ENCODE assay signal across 1 cellular context in the genomic region with DNA sequence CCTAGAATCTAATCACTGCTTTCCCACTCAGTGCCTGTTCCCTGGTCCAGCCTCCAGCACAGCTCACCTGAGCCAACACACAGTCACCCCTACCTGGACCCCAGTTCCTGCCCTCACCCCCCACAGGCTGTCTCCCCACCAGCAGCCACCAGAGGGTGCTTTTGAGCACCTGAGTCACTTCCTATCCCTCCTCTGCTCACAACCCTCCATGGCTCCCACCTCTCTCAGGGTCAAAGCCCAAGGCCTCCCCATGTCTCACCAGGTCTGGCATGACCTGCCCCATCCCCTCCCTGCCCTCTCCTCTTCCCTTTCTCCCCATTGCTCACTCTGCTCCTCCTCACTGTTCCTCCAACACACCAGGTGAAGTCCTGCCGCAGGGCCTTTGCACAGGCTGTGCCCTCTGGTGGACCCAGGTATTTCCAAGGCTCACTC.
TF ChIP-seq lines count a peak whose summit lies in the region.

No MANE protein-coding gene starts in this region.

TF ChIP-seq in HepG2, 621 proteins besides CTCF, POLR2A, EP300 and RAD21 (continued from another document and continues in another):
- TF ChIP-seq ZNF317 (CRISPR knock-in tag; IDR thresholded peaks at IDR 0.05): no peak
- TF ChIP-seq IRF2 (CRISPR knock-in tag; IDR thresholded peaks at IDR 0.05): no peak
- TF ChIP-seq, protein P1, sequence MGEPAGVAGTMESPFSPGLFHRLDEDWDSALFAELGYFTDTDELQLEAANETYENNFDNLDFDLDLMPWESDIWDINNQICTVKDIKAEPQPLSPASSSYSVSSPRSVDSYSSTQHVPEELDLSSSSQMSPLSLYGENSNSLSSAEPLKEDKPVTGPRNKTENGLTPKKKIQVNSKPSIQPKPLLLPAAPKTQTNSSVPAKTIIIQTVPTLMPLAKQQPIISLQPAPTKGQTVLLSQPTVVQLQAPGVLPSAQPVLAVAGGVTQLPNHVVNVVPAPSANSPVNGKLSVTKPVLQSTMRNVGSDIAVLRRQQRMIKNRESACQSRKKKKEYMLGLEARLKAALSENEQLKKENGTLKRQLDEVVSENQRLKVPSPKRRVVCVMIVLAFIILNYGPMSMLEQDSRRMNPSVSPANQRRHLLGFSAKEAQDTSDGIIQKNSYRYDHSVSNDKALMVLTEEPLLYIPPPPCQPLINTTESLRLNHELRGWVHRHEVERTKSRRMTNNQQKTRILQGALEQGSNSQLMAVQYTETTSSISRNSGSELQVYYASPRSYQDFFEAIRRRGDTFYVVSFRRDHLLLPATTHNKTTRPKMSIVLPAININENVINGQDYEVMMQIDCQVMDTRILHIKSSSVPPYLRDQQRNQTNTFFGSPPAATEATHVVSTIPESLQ (CRISPR knock-in tag; conservative IDR thresholded peaks at IDR 0.05): no peak
- no peak for TF ChIP-seq ZNF572 (CRISPR knock-in tag; IDR thresholded peaks at IDR 0.05)
- TF ChIP-seq TGIF2 (CRISPR knock-in tag; IDR thresholded peaks at IDR 0.05): no peak
- TF ChIP-seq, protein P2, sequence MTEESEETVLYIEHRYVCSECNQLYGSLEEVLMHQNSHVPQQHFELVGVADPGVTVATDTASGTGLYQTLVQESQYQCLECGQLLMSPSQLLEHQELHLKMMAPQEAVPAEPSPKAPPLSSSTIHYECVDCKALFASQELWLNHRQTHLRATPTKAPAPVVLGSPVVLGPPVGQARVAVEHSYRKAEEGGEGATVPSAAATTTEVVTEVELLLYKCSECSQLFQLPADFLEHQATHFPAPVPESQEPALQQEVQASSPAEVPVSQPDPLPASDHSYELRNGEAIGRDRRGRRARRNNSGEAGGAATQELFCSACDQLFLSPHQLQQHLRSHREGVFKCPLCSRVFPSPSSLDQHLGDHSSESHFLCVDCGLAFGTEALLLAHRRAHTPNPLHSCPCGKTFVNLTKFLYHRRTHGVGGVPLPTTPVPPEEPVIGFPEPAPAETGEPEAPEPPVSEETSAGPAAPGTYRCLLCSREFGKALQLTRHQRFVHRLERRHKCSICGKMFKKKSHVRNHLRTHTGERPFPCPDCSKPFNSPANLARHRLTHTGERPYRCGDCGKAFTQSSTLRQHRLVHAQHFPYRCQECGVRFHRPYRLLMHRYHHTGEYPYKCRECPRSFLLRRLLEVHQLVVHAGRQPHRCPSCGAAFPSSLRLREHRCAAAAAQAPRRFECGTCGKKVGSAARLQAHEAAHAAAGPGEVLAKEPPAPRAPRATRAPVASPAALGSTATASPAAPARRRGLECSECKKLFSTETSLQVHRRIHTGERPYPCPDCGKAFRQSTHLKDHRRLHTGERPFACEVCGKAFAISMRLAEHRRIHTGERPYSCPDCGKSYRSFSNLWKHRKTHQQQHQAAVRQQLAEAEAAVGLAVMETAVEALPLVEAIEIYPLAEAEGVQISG (CRISPR knock-in tag; IDR thresholded peaks at IDR 0.05): no peak
- TF ChIP-seq ZNF251 (CRISPR knock-in tag; IDR thresholded peaks at IDR 0.05): no peak
- TF ChIP-seq FOSL2 (CRISPR knock-in tag; IDR thresholded peaks at IDR 0.05): peak; percentile 58
- peak; percentile 58 for TF ChIP-seq ZSCAN25 (CRISPR knock-in tag; IDR thresholded peaks at IDR 0.05)
- peak; percentile 40; the same call in 1 of the 2 replicates for TF ChIP-seq STAG1 (CRISPR knock-in tag; IDR thresholded peaks at IDR 0.05)
- peak; percentile 84; the same call in 1 of the 2 replicates for TF ChIP-seq KDM1A (CRISPR knock-in tag; IDR thresholded peaks at IDR 0.05)
- TF ChIP-seq KLF16 (CRISPR knock-in tag; IDR thresholded peaks at IDR 0.05): no peak
- TF ChIP-seq, protein P3, sequence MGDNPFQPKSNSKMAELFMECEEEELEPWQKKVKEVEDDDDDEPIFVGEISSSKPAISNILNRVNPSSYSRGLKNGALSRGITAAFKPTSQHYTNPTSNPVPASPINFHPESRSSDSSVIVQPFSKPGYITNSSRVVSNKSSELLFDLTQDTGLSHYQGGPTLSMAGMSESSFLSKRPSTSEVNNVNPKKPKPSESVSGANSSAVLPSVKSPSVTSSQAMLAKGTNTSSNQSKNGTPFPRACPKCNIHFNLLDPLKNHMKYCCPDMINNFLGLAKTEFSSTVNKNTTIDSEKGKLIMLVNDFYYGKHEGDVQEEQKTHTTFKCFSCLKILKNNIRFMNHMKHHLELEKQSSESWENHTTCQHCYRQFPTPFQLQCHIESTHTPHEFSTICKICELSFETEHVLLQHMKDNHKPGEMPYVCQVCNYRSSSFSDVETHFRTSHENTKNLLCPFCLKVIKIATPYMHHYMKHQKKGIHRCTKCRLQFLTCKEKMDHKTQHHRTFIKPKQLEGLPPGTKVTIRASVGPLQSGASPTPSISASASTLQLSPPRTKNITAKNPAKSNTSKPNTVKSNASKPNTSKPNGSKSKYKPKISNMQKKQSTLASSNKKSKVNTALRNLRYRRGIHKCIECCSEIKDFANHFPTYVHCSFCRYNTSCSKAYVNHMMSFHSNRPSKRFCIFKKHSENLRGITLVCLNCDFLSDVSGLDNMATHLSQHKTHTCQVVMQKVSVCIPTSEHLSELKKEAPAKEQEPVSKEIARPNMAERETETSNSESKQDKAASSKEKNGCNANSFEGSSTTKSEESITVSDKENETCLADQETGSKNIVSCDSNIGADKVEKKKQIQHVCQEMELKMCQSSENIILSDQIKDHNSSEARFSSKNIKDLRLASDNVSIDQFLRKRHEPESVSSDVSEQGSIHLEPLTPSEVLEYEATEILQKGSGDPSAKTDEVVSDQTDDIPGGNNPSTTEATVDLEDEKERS (CRISPR knock-in tag; IDR thresholded peaks at IDR 0.05): 0 out of 2 replicates have a peak, but pooled peaks have one; percentile 40
- TF ChIP-seq FIP1L1 (IDR thresholded peaks at IDR 0.05; ENCODE audit: borderline replicate concordance, insufficient read depth, low read depth, low read length): no peak
- TF ChIP-seq GFI1 (CRISPR knock-in tag; IDR thresholded peaks at IDR 0.05; ENCODE audit: borderline replicate concordance): no peak
- TF ChIP-seq, protein P4, sequence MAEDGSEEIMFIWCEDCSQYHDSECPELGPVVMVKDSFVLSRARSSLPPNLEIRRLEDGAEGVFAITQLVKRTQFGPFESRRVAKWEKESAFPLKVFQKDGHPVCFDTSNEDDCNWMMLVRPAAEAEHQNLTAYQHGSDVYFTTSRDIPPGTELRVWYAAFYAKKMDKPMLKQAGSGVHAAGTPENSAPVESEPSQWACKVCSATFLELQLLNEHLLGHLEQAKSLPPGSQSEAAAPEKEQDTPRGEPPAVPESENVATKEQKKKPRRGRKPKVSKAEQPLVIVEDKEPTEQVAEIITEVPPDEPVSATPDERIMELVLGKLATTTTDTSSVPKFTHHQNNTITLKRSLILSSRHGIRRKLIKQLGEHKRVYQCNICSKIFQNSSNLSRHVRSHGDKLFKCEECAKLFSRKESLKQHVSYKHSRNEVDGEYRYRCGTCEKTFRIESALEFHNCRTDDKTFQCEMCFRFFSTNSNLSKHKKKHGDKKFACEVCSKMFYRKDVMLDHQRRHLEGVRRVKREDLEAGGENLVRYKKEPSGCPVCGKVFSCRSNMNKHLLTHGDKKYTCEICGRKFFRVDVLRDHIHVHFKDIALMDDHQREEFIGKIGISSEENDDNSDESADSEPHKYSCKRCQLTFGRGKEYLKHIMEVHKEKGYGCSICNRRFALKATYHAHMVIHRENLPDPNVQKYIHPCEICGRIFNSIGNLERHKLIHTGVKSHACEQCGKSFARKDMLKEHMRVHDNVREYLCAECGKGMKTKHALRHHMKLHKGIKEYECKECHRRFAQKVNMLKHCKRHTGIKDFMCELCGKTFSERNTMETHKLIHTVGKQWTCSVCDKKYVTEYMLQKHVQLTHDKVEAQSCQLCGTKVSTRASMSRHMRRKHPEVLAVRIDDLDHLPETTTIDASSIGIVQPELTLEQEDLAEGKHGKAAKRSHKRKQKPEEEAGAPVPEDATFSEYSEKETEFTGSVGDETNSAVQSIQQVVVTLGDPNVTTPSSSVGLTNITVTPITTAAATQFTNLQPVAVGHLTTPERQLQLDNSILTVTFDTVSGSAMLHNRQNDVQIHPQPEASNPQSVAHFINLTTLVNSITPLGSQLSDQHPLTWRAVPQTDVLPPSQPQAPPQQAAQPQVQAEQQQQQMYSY (CRISPR knock-in tag; IDR thresholded peaks at IDR 0.05): no peak
- TF ChIP-seq, protein P5, sequence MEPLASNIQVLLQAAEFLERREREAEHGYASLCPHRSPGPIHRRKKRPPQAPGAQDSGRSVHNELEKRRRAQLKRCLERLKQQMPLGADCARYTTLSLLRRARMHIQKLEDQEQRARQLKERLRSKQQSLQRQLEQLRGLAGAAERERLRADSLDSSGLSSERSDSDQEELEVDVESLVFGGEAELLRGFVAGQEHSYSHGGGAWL (CRISPR knock-in tag; IDR thresholded peaks at IDR 0.05): no peak
- no peak for TF ChIP-seq SATB2 (CRISPR knock-in tag; IDR thresholded peaks at IDR 0.05)
- TF ChIP-seq, protein P6, sequence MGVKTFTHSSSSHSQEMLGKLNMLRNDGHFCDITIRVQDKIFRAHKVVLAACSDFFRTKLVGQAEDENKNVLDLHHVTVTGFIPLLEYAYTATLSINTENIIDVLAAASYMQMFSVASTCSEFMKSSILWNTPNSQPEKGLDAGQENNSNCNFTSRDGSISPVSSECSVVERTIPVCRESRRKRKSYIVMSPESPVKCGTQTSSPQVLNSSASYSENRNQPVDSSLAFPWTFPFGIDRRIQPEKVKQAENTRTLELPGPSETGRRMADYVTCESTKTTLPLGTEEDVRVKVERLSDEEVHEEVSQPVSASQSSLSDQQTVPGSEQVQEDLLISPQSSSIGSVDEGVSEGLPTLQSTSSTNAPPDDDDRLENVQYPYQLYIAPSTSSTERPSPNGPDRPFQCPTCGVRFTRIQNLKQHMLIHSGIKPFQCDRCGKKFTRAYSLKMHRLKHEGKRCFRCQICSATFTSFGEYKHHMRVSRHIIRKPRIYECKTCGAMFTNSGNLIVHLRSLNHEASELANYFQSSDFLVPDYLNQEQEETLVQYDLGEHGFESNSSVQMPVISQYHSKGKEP (CRISPR knock-in tag; IDR thresholded peaks at IDR 0.05): no peak
- TF ChIP-seq YY1 (IDR thresholded peaks at IDR 0.05; ENCODE audit: insufficient read depth, insufficient replicate concordance, low read depth, low read length): no peak
- TF ChIP-seq, protein P7, sequence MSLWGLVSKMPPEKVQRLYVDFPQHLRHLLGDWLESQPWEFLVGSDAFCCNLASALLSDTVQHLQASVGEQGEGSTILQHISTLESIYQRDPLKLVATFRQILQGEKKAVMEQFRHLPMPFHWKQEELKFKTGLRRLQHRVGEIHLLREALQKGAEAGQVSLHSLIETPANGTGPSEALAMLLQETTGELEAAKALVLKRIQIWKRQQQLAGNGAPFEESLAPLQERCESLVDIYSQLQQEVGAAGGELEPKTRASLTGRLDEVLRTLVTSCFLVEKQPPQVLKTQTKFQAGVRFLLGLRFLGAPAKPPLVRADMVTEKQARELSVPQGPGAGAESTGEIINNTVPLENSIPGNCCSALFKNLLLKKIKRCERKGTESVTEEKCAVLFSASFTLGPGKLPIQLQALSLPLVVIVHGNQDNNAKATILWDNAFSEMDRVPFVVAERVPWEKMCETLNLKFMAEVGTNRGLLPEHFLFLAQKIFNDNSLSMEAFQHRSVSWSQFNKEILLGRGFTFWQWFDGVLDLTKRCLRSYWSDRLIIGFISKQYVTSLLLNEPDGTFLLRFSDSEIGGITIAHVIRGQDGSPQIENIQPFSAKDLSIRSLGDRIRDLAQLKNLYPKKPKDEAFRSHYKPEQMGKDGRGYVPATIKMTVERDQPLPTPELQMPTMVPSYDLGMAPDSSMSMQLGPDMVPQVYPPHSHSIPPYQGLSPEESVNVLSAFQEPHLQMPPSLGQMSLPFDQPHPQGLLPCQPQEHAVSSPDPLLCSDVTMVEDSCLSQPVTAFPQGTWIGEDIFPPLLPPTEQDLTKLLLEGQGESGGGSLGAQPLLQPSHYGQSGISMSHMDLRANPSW (CRISPR knock-in tag; IDR thresholded peaks at IDR 0.05; ENCODE audit: borderline replicate concordance): no peak
- no peak for TF ChIP-seq ZNF766 (CRISPR knock-in tag; IDR thresholded peaks at IDR 0.05; ENCODE audit: borderline replicate concordance)
- no peak for TF ChIP-seq ZNF577 (CRISPR knock-in tag; IDR thresholded peaks at IDR 0.05; ENCODE audit: borderline replicate concordance, low read depth)
- TF ChIP-seq, protein P8, sequence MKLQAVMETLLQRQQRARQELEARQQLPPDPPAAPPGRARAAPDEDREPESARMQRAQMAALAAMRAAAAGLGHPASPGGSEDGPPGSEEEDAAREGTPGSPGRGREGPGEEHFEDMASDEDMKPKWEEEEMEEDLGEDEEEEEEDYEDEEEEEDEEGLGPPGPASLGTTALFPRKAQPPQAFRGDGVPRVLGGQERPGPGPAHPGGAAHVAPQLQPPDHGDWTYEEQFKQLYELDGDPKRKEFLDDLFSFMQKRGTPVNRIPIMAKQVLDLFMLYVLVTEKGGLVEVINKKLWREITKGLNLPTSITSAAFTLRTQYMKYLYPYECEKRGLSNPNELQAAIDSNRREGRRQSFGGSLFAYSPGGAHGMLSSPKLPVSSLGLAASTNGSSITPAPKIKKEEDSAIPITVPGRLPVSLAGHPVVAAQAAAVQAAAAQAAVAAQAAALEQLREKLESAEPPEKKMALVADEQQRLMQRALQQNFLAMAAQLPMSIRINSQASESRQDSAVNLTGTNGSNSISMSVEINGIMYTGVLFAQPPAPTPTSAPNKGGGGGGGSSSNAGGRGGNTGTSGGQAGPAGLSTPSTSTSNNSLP (IDR thresholded peaks at IDR 0.05; ENCODE audit: low read depth, low read length): no peak
- TF ChIP-seq, protein P9, sequence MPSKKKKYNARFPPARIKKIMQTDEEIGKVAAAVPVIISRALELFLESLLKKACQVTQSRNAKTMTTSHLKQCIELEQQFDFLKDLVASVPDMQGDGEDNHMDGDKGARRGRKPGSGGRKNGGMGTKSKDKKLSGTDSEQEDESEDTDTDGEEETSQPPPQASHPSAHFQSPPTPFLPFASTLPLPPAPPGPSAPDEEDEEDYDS (CRISPR knock-in tag; IDR thresholded peaks at IDR 0.05): no peak
- TF ChIP-seq NFIC (IDR thresholded peaks at IDR 0.05; ENCODE audit: low read length): no peak
- TF ChIP-seq DNMT1 (CRISPR knock-in tag; IDR thresholded peaks at IDR 0.05): no peak
- TF ChIP-seq, protein P10, sequence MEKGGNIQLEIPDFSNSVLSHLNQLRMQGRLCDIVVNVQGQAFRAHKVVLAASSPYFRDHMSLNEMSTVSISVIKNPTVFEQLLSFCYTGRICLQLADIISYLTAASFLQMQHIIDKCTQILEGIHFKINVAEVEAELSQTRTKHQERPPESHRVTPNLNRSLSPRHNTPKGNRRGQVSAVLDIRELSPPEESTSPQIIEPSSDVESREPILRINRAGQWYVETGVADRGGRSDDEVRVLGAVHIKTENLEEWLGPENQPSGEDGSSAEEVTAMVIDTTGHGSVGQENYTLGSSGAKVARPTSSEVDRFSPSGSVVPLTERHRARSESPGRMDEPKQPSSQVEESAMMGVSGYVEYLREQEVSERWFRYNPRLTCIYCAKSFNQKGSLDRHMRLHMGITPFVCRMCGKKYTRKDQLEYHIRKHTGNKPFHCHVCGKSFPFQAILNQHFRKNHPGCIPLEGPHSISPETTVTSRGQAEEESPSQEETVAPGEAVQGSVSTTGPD (CRISPR knock-in tag; IDR thresholded peaks at IDR 0.05): no peak
- TF ChIP-seq ZMYM2 (CRISPR knock-in tag; IDR thresholded peaks at IDR 0.05): peak; percentile 86; the same call in 1 of the 2 replicates
- TF ChIP-seq AKAP8 (CRISPR knock-in tag; IDR thresholded peaks at IDR 0.05): no peak
- TF ChIP-seq, protein P11, sequence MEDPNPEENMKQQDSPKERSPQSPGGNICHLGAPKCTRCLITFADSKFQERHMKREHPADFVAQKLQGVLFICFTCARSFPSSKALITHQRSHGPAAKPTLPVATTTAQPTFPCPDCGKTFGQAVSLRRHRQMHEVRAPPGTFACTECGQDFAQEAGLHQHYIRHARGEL (CRISPR knock-in tag; IDR thresholded peaks at IDR 0.05): 0 out of 2 replicates have a peak, but pooled peaks have one; percentile 16
